1 cellular context compared by ENCODE assay signal in the genomic region with DNA sequence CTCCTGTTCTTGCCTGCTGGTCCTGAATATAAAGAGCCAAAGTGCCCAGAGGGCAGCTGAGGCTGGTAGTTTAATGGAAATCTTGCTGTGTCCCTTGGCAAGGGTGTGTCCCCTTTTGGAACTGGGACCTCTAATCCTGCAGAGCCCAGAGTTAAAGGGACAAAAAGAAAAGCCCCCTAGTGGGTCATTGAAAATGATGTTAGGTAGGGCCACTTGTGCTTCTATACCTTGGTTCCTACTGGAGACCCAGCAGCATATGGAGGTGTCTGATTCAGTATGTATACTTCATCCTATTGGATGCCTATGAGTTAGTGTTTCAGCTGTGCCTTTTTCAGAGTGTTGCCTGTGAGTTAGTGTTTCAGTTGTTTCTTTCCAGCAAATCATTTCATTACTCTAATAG.
TF ChIP-seq lines count a peak whose summit lies in the region.

No MANE protein-coding gene starts in this region.

TF ChIP-seq in A549, 52 proteins besides CTCF, POLR2A, EP300 and RAD21:
- TF ChIP-seq HOXB13 (CRISPR knock-in tag; IDR thresholded peaks at IDR 0.05; ENCODE audit: low read depth) = no peak
- TF ChIP-seq, protein P1, sequence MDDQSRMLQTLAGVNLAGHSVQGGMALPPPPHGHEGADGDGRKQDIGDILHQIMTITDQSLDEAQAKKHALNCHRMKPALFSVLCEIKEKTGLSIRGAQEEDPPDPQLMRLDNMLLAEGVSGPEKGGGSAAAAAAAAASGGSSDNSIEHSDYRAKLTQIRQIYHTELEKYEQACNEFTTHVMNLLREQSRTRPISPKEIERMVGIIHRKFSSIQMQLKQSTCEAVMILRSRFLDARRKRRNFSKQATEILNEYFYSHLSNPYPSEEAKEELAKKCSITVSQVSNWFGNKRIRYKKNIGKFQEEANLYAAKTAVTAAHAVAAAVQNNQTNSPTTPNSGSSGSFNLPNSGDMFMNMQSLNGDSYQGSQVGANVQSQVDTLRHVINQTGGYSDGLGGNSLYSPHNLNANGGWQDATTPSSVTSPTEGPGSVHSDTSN (IDR thresholded peaks at IDR 0.05) = no peak
- no peak for TF ChIP-seq JUN (IDR thresholded peaks at IDR 0.05)
- no peak for TF ChIP-seq JUNB (IDR thresholded peaks at IDR 0.05)
- no peak for TF ChIP-seq CBX2 (IDR thresholded peaks at IDR 0.05; ENCODE audit: borderline replicate concordance, low read depth)
- TF ChIP-seq, protein P2, sequence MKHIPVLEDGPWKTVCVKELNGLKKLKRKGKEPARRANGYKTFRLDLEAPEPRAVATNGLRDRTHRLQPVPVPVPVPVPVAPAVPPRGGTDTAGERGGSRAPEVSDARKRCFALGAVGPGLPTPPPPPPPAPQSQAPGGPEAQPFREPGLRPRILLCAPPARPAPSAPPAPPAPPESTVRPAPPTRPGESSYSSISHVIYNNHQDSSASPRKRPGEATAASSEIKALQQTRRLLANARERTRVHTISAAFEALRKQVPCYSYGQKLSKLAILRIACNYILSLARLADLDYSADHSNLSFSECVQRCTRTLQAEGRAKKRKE (CRISPR knock-in tag; IDR thresholded peaks at IDR 0.05; ENCODE audit: low read depth) = no peak
